9 cellular contexts compared by ENCODE assay signal in genomic region chr1:114558548-114558947, GRCh38. TPM values are rescaled to one million over a fixed set of nuclear protein-coding genes. Genes with fewer than 3 reads are reported as not detected.
DNase-seq lines count a peak whose midpoint lies in the region; ATAC-seq and TF ChIP-seq lines count a peak whose summit lies in the region.
"Had no signal": no experiment of that assay in that cellular context is flagged by ENCODE, and none has a peak within 500 bp of the region (broad histone marks: within the 10 kb centered on the region; RNA-seq: fewer than 3 reads in every experiment).

No MANE protein-coding gene starts in this region.

- H3K4ac ChIP-seq in IMR-90 (ENCODE audit: low read depth, low read length) = no peak overlapping the region

- H3K18ac ChIP-seq in IMR-90 (ENCODE audit: low read depth, low read length) = no peak overlapping the region

- no peak overlapping the region for H2BK15ac ChIP-seq in IMR-90 (ENCODE audit: low read depth, low read length)

- H4K91ac ChIP-seq in IMR-90 (ENCODE audit: insufficient read depth, low read depth, low read length) = no peak overlapping the region

- H2BK5ac ChIP-seq in IMR-90 (ENCODE audit: low read depth, low read length, poor library complexity, severe bottlenecking) = no peak overlapping the region

- H2AFZ ChIP-seq in IMR-90 (replicated peaks; ENCODE audit: low read length, poor library complexity) = no peak overlapping the region

- no peak for ATAC-seq in IMR-90 (ENCODE audit: low read depth)

- CTCF ChIA-PET in IMR-90 (lab: Yijun Ruan, JAX) = interaction anchor here (1.0 kb wide), 1 partner anchor 212 kb away, joined by 3 read pairs; no protein-coding TSS in a partner anchor

- H4K8ac ChIP-seq in IMR-90 (ENCODE audit: low read depth in 2 of 2, low read length in 2 of 2) = no peak overlapping the region

- no peak overlapping the region for H2BK20ac ChIP-seq in IMR-90 (ENCODE audit: low read depth, low read length)

- H3K36me3 ChIP-seq in IMR-90 (ENCODE audit: control insufficient read depth, insufficient read depth, low read length) (no peaks in the 10 kb centered on the region), adrenal gland (replicated peaks in 1 of 2) (no peaks in the 10 kb centered on the region), neutrophil (no peaks in the 10 kb centered on the region), brain microvascular endothelial cell (replicated peaks) (no peaks in the 10 kb centered on the region), suprapubic skin (no peaks in the 10 kb centered on the region)
- H3K36me3 ChIP-seq: SJSA1 had no signal

- no peak overlapping the region for H3K27ac ChIP-seq in IMR-90 (ENCODE audit: insufficient read depth, low read length)
- H3K27ac ChIP-seq in adrenal gland = no peak overlapping the region
- no peak overlapping the region for H3K27ac ChIP-seq in neutrophil
- no peak overlapping the region for H3K27ac ChIP-seq in brain microvascular endothelial cell
- no peak overlapping the region for H3K27ac ChIP-seq in suprapubic skin
- H3K27ac ChIP-seq: SJSA1 had no signal

- no peaks in the 10 kb centered on the region for H3K79me1 ChIP-seq in IMR-90 (ENCODE audit: low read depth in 1 of 2, low read length in 2 of 2)

- H2BK120ac ChIP-seq in IMR-90 (ENCODE audit: low read depth, low read length) = no peak overlapping the region

- TF ChIP-seq RAD21 in IMR-90 (IDR thresholded peaks at IDR 0.05; ENCODE audit: low read length) = 0 out of 2 replicates have a peak, but pooled peaks have one; percentile 5

- no peak overlapping the region for H4K5ac ChIP-seq in IMR-90 (ENCODE audit: low read depth, low read length)

- no peak overlapping the region for H3K4me2 ChIP-seq in IMR-90 (ENCODE audit: low read depth, low read length)

- H3K4me1 ChIP-seq in IMR-90 (ENCODE audit: control insufficient read depth, insufficient read depth, low read length) = no peaks in the 10 kb centered on the region
- no peaks in the 10 kb centered on the region for H3K4me1 ChIP-seq in adrenal gland (replicated peaks in 1 of 2)
- peaks cover 10 to 23% of the 10 kb centered on the region in 2 experiments for H3K4me1 ChIP-seq in neutrophil (ENCODE audit: control insufficient read depth in 1 of 2, insufficient read depth in 1 of 2, low read depth in 1 of 2, low read length in 1 of 2)
- H3K4me1 ChIP-seq in suprapubic skin = no peaks in the 10 kb centered on the region
- H3K4me1 ChIP-seq: SJSA1 had no signal

- H3K4me3 ChIP-seq in IMR-90 (ENCODE audit: insufficient read depth, low read depth, low read length) = no peak overlapping the region
- H3K4me3 ChIP-seq in adrenal gland = no peak overlapping the region
- H3K4me3 ChIP-seq in neutrophil (ENCODE audit: low read depth in 1 of 2, low read length in 1 of 2) = no peak overlapping the region
- no peak overlapping the region for H3K4me3 ChIP-seq in brain microvascular endothelial cell (ENCODE audit: low read depth, low read length)
- no peak overlapping the region for H3K4me3 ChIP-seq in suprapubic skin
- H3K4me3 ChIP-seq: SJSA1 had no signal

- H2AK5ac ChIP-seq in IMR-90 (ENCODE audit: low read depth, low read length) = no peak overlapping the region

- no peaks in the 10 kb centered on the region for H3K9me1 ChIP-seq in IMR-90 (ENCODE audit: insufficient read depth, low read length)

- H3K56ac ChIP-seq in IMR-90 (ENCODE audit: extremely low read depth, insufficient read depth, low read length) = no peak overlapping the region

- H3K27me3 ChIP-seq in IMR-90 (ENCODE audit: control insufficient read depth, insufficient read depth, low read length) (no peaks in the 10 kb centered on the region), adrenal gland (no peaks in the 10 kb centered on the region), neutrophil (no peaks in the 10 kb centered on the region), brain microvascular endothelial cell (replicated peaks) (no peaks in the 10 kb centered on the region), suprapubic skin (no peaks in the 10 kb centered on the region)
- H3K27me3 ChIP-seq: SJSA1 had no signal

- TF ChIP-seq EP300 in suprapubic skin (IDR thresholded peaks at IDR 0.05) = no peak

- dilution Hi-C loops in IMR-90 (cut with HindIII; ENCODE audit: low sequenced_read_pairs, unreplicated experiment) = no loop called here

- no peaks in the 10 kb centered on the region for H3K9me3 ChIP-seq in IMR-90 (ENCODE audit: control insufficient read depth, insufficient read depth, low read length)
- H3K9me3 ChIP-seq in adrenal gland (replicated peaks in 1 of 3) = no peaks in the 10 kb centered on the region
- H3K9me3 ChIP-seq in neutrophil = no peaks in the 10 kb centered on the region
- no peaks in the 10 kb centered on the region for H3K9me3 ChIP-seq in suprapubic skin
- H3K9me3 ChIP-seq: SJSA1 had no signal

- TF ChIP-seq CTCF in IMR-90 (conservative IDR thresholded peaks at IDR 0.05; ENCODE audit: low read depth, low read length) = 0 out of 2 replicates have a peak, but pooled peaks have one; percentile 24
- TF ChIP-seq CTCF in adrenal gland (IDR thresholded peaks at IDR 0.05) = peak in 5 of 6 experiments; percentile 29 to 52 (median 36)
- TF ChIP-seq CTCF in neutrophil (IDR thresholded peaks at IDR 0.05) = peak; percentile 19
- no peak for TF ChIP-seq CTCF in brain microvascular endothelial cell (IDR thresholded peaks at IDR 0.05; ENCODE audit: low read depth, low read length, missing control alignments)
- TF ChIP-seq CTCF in suprapubic skin (IDR thresholded peaks at IDR 0.05) = peak in 1 of 2 donors; percentile 25

- POLR2A ChIA-PET in IMR-90 (lab: Charles Lee; ENCODE audit: unreplicated experiment) = no interaction called here

- no CpG with 5 or more reads among the region's 1 CpG for WGBS in IMR-90 (ENCODE audit: extremely low coverage in 2 of 2, insufficient read length in 1 of 2), 2 experiments
- WGBS in adrenal gland, 4 donors = 92 to 100% (median 95%) methylated on average over 1 of the region's 1 CpG
- WGBS in suprapubic skin = 51% methylated on average over 1 of the region's 1 CpG

- DNase-seq in DMS 273 (lab: John Stamatoyannopoulos, UW; ENCODE audit: unreplicated experiment) = peak; percentile 43
- no peak for DNase-seq in DMS 273 treated with DMSO at 0.1 percent for 48 hours (lab: John Stamatoyannopoulos, UW)
- DNase-seq in IMR-90 = no peak
- DNase-seq in adrenal gland = no peak
- no peak for DNase-seq in NCI-H2107 treated with DMSO at 0.1 percent for 48 hours (lab: John Stamatoyannopoulos, UW; ENCODE audit: unreplicated experiment)
- DNase-seq in brain microvascular endothelial cell = no peak
- DNase-seq in suprapubic skin (ENCODE audit: low spot score in 2 of 2) = no peak

- no peak overlapping the region for H3K9ac ChIP-seq in IMR-90 (ENCODE audit: low read depth, low read length)

- intact Hi-C loops in IMR-90 (cut with micrococcal nuclease) = loop anchor here (1.0 kb wide), 1 partner anchor 212 kb away; no protein-coding TSS in a partner anchor
- intact Hi-C loops in adrenal gland (cut with DNase I) = loop anchor here in 1 of 2 donors (10.0 kb wide), 1 partner anchor 214 kb away; no protein-coding TSS in a partner anchor

- no peak overlapping the region for H3K14ac ChIP-seq in IMR-90 (replicated peaks; ENCODE audit: low read depth, low read length)

- H4K20me1 ChIP-seq in IMR-90 (ENCODE audit: insufficient read depth, low read length) = no peaks in the 10 kb centered on the region

- no TSS peak for BruUV-seq in IMR-90 (replicated peaks; lab: Mats Ljungman, UMichigan)

- in situ Hi-C loops in IMR-90 (cut with MboI; ENCODE audit: low sequenced_read_pairs) (no loop called here), brain microvascular endothelial cell (cut with HindIII; ENCODE audit: low pct_ligation_motif_present, low sequenced_read_pairs) (no loop called here)

- TF ChIP-seq POLR2A in IMR-90 (IDR thresholded peaks at IDR 0.05; ENCODE audit: low read depth, low read length) (no peak), adrenal gland (IDR thresholded peaks at IDR 0.05) (no peak), suprapubic skin (IDR thresholded peaks at IDR 0.05) (no peak)

- H2AK9ac ChIP-seq in IMR-90 (replicated peaks; ENCODE audit: low read depth, low read length, poor library complexity) = no peak overlapping the region

- no peak overlapping the region for H3K23ac ChIP-seq in IMR-90 (ENCODE audit: low read depth, low read length)

TF ChIP-seq in IMR-90, 13 proteins besides CTCF, POLR2A, EP300 and RAD21:
- TF ChIP-seq MAFK (IDR thresholded peaks at IDR 0.05; ENCODE audit: low read depth, low read length) (no peak), RCOR1 (IDR thresholded peaks at IDR 0.05; ENCODE audit: insufficient replicate concordance, low read length) (no peak), MXI1 (IDR thresholded peaks at IDR 0.05; ENCODE audit: borderline replicate concordance, low read depth, low read length) (no peak), BHLHE40 (IDR thresholded peaks at IDR 0.05; ENCODE audit: low read depth, low read length) (no peak)

RNA-seq across cellular contexts. Expression of gene BCAS2, which starts 22.9 kb away (rescaled TPM):
- total RNA-seq in IMR-90 (2012; rRNA removed) = 15.4 and 39.4 TPM in 2 replicates
- 20.2 and 23.1 TPM in 2 replicates for polyA plus RNA-seq in IMR-90 (2012; rRNA removed)
- polyA plus RNA-seq in IMR-90 (2012; cell fraction: cytosol; rRNA removed) = 3.1 and 6.4 TPM in 2 replicates
- polyA plus RNA-seq in IMR-90 (2012; cell fraction: nucleus; rRNA removed; ENCODE audit: low replicate concordance) = 0.85 and 4.2 TPM in 2 replicates
- 10 to 100 TPM; 15.5 to 52.5 (median 34.2) TPM for total RNA-seq in adrenal gland
- polyA plus RNA-seq in adrenal gland = 10 to 100 TPM; 17.8 to 83.5 (median 21.0) TPM
- total RNA-seq in suprapubic skin = 10 to 100 TPM; 30.6 to 43.4 (median 36.0) TPM

RNA-seq across cellular contexts. Expression of gene TRIM33, which starts 47.5 kb away (rescaled TPM):
- 40.0 and 40.1 TPM in 2 replicates for total RNA-seq in IMR-90 (2012; rRNA removed)
- 9.2 and 9.5 TPM in 2 replicates for polyA plus RNA-seq in IMR-90 (2012; rRNA removed)
- polyA plus RNA-seq in IMR-90 (2012; cell fraction: cytosol; rRNA removed) = 1.8 and 2.9 TPM in 2 replicates
- polyA plus RNA-seq in IMR-90 (2012; cell fraction: nucleus; rRNA removed; ENCODE audit: low replicate concordance) = 4.9 and 21.6 TPM in 2 replicates
- total RNA-seq in adrenal gland = 10 to 100 TPM; 18.2 to 46.6 (median 25.8) TPM
- 10 to 100 TPM; 13.8 to 28.3 (median 27.0) TPM for polyA plus RNA-seq in adrenal gland
- total RNA-seq in suprapubic skin = 100 to 1,000 TPM in 1 of 4 donors, 10 to 100 TPM in 3; 35.0 to 100 (median 47.7) TPM
